In the genomic region with DNA sequence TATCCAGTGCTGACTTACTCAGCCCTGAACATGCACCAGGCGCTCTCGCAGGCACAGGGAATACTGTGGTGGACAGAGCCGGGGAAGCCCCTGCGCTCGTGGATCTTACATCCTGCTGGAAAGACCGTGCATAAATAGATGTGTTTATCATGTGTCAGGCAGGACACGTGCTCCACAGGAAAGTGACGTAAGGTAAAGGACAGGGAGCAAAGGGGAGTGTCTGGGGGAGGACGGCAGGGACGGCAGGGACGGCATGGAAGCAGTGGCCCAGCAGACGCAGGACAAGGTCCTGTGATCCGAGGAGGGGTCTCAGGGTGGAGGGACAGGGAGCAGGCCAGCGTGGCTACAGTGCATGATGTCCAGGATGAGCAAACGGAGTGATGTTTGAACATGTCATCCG, we compare ENCODE assay signal across 15 cellular contexts.
DNase-seq lines count a peak whose midpoint lies in the region; ATAC-seq, FAIRE-seq and TF ChIP-seq lines count a peak whose summit lies in the region.
"Had no signal": no experiment of that assay in that cellular context is flagged by ENCODE, and none has a peak within 500 bp of the region (broad histone marks: within the 10 kb centered on the region; RNA-seq: fewer than 3 reads in every experiment).

No MANE protein-coding gene starts in this region.

- TF ChIP-seq POLR2A in K562 (conservative IDR thresholded peaks at IDR 0.05), result no peak

- FAIRE-seq in K562 (lab: Jason Lieb, UNC), result no peak

- TF ChIP-seq CTCF in K562 (IDR thresholded peaks at IDR 0.05 in 2 of 3, conservative IDR thresholded peaks at IDR 0.05 in 1 of 3; ENCODE audit: insufficient read depth in 2 of 3, low read depth in 1 of 3, low read length in 3 of 3) (no peak), lung (IDR thresholded peaks at IDR 0.05; ENCODE audit: control extremely low read depth, extremely low read depth) (no peak), psoas muscle (IDR thresholded peaks at IDR 0.05) (no peak), CD14-positive monocyte (IDR thresholded peaks at IDR 0.05) (no peak), endodermal cell (conservative IDR thresholded peaks at IDR 0.05) (no peak)

- in situ Hi-C loops in K562 (cut with MboI), result no loop called here

- no peak overlapping the region for H3K9ac ChIP-seq in K562 (ENCODE audit: insufficient read depth in 1 of 2, low read depth in 2 of 2, low read length in 2 of 2)
- H3K9ac ChIP-seq in endodermal cell (ENCODE audit: extremely low read depth, low read length, poor library complexity, severe bottlenecking), result no peak overlapping the region

- H3K27ac ChIP-seq in K562 (ENCODE audit: extremely low read depth, low read depth, low read length), result no peak overlapping the region
- H3K27ac ChIP-seq in lung (ENCODE audit: low read depth in 1 of 2, low read length in 1 of 2), result no peak overlapping the region
- no peak overlapping the region for H3K27ac ChIP-seq in psoas muscle
- no peak overlapping the region for H3K27ac ChIP-seq in endodermal cell (ENCODE audit: low read depth, low read length)

- WGBS in K562 (ENCODE audit: insufficient coverage, low coverage, missing lambda C conversion rate), result 1% methylated on average over 16 of the region's 16 CpGs
- 47 to 53% methylated on average over 16 of the region's 16 CpGs for WGBS in lung, 2 donors
- 34 to 57% (median 52%) methylated on average over 16 of the region's 16 CpGs for WGBS in psoas muscle, 3 donors
- 89 to 94% methylated on average over 14 to 16 of the region's 16 CpGs for WGBS in endodermal cell (ENCODE audit: insufficient coverage in 1 of 2, insufficient read length in 1 of 2), 2 experiments

- H3K4me3 ChIP-seq in K562 (no peak overlapping the region), lung (no peak overlapping the region), psoas muscle (no peak overlapping the region), endodermal cell (ENCODE audit: low read length) (no peak overlapping the region)

- TF ChIP-seq RAD21 in K562 (CRISPR knock-in tag; conservative IDR thresholded peaks at IDR 0.05 in 1 of 2, IDR thresholded peaks at IDR 0.05 in 1 of 2), result no peak

- H3K4me1 Mint-ChIP-seq in CD14-positive monocyte (no peaks in the 10 kb centered on the region), endodermal cell (peaks cover 5% of the 10 kb centered on the region)

- no peak overlapping the region for H2AFZ ChIP-seq in K562 (ENCODE audit: low read depth, low read length)

- intact Hi-C loops in K562 (cut with micrococcal nuclease), result no loop called here
- intact Hi-C loops in psoas muscle (cut with DNase I), result no loop called here
- intact Hi-C loops in CD14-positive monocyte (cut with micrococcal nuclease), result no loop called here

- POLR2A ChIA-PET in K562 (lab: Yijun Ruan, JAX), result interaction anchor here (1.4 kb wide), 1 partner anchor 19 kb away, joined by 4 read pairs; no protein-coding TSS in a partner anchor

- H3K27ac Mint-ChIP-seq in CD14-positive monocyte (no peak overlapping the region), endodermal cell (no peak overlapping the region)

- H3K27me3 ChIP-seq in K562 (ENCODE audit: control insufficient read depth in 2 of 2, insufficient read depth in 2 of 2, low read length in 2 of 2) (peaks cover 67 to 78% of the 10 kb centered on the region in 2 experiments), lung (ENCODE audit: control insufficient read depth, insufficient read depth) (no peaks in the 10 kb centered on the region), psoas muscle (ENCODE audit: insufficient read depth in 3 of 3, low read length in 2 of 3) (no peaks in the 10 kb centered on the region), endodermal cell (ENCODE audit: control insufficient read depth, insufficient read depth, low read length, poor library complexity, severe bottlenecking) (no peaks in the 10 kb centered on the region)

- no peak for TF ChIP-seq EP300 in K562 (IDR thresholded peaks at IDR 0.05; ENCODE audit: low read length)

- H3K79me2 ChIP-seq in K562 (ENCODE audit: control insufficient read depth, insufficient read depth, low read length), result no peaks in the 10 kb centered on the region

- CTCF ChIA-PET in K562 (lab: Yijun Ruan, JAX; ENCODE audit: low intra/inter-chr PET ratio), result no interaction called here

- H3K4me2 ChIP-seq in K562 (ENCODE audit: insufficient read depth, low read length), result no peak overlapping the region

- peak; percentile 44 for DNase-seq in Daoy (ENCODE audit: low read depth)
- no peak for DNase-seq in K562 (ENCODE audit: extremely low read depth in 1 of 4, low spot score in 3 of 4)
- peak; percentile 15 for DNase-seq in lung (ENCODE audit: low spot score)
- peak in 1 of 2 donors; percentile 52 for DNase-seq in psoas muscle
- DNase-seq in CD14-positive monocyte (ENCODE audit: low spot score), result no peak
- no peak for DNase-seq in endodermal cell
- no peak for DNase-seq in amniotic stem cell (lab: John Stamatoyannopoulos, UW)
- DNase-seq: EL, IMR-90, NCI-H1930, NCI-H2171, NCI-H446 treated with DMSO at 0.1 percent for 48 hours, NCI-H748 treated with DMSO at 0.1 percent for 48 hours, PC-3 had no signal

- BruUV-seq in K562 (replicated peaks; lab: Mats Ljungman, UMichigan), result no TSS peak

- H4K20me1 ChIP-seq in K562 (replicated peaks; ENCODE audit: control insufficient read depth, insufficient read depth, low read length), result no peaks in the 10 kb centered on the region

- H3K9me3 Mint-ChIP-seq in CD14-positive monocyte (peaks cover 12 to 38% (median 25%) of the 10 kb centered on the region in 7 donors), endodermal cell (no peaks in the 10 kb centered on the region)

- H3K27me3 Mint-ChIP-seq in CD14-positive monocyte (ENCODE audit: low read depth in 3 of 3) (peaks cover 0 to 3% (median 1%) of the 10 kb centered on the region in 3 donors), endodermal cell (ENCODE audit: insufficient read depth) (no peaks in the 10 kb centered on the region)

- H3K36me3 Mint-ChIP-seq in CD14-positive monocyte, result no peaks in the 10 kb centered on the region
- no peaks in the 10 kb centered on the region for H3K36me3 Mint-ChIP-seq in endodermal cell (ENCODE audit: low read depth)

- H3K36me3 ChIP-seq in K562 (ENCODE audit: control insufficient read depth, insufficient read depth, low read length) (no peaks in the 10 kb centered on the region), lung (ENCODE audit: control insufficient read depth in 2 of 2, insufficient read depth in 2 of 2, low read length in 2 of 2) (no peaks in the 10 kb centered on the region), psoas muscle (ENCODE audit: insufficient read depth in 1 of 2, low read depth in 1 of 2) (no peaks in the 10 kb centered on the region), endodermal cell (ENCODE audit: control insufficient read depth, insufficient read depth, low read length) (no peaks in the 10 kb centered on the region)

- H3K4me1 ChIP-seq in K562 (replicated peaks in 1 of 2; ENCODE audit: control insufficient read depth in 2 of 2, insufficient read depth in 2 of 2, low read length in 2 of 2) (no peaks in the 10 kb centered on the region), lung (ENCODE audit: control insufficient read depth in 2 of 2, insufficient read depth in 2 of 2, low read length in 2 of 2) (no peaks in the 10 kb centered on the region), psoas muscle (no peaks in the 10 kb centered on the region), endodermal cell (ENCODE audit: control insufficient read depth, insufficient read depth, low read length) (no peaks in the 10 kb centered on the region)

- H3K4me3 Mint-ChIP-seq in CD14-positive monocyte (no peak overlapping the region), endodermal cell (no peak overlapping the region)

- H3K9me3 ChIP-seq in K562 (replicated peaks; ENCODE audit: control insufficient read depth, insufficient read depth, low read depth, low read length) (no peaks in the 10 kb centered on the region), lung (ENCODE audit: control insufficient read depth in 2 of 2, insufficient read depth in 1 of 2, low read length in 1 of 2) (peaks cover 0 to 3% of the 10 kb centered on the region in 2 donors), psoas muscle (no peaks in the 10 kb centered on the region), endodermal cell (ENCODE audit: control insufficient read depth, low read length) (no peaks in the 10 kb centered on the region)

- no peaks in the 10 kb centered on the region for H3K9me1 ChIP-seq in K562 (ENCODE audit: control insufficient read depth, insufficient read depth, low read length)

- peak; percentile 71 for ATAC-seq in K562
- no peak for ATAC-seq in lung (ENCODE audit: insufficient read depth, low FRiP score)
- ATAC-seq in psoas muscle, result peak; percentile 28 to 58 (median 51)
- ATAC-seq: HCT116, PC-3 had no signal

TF ChIP-seq in K562, 482 proteins besides CTCF, POLR2A, EP300 and RAD21 (continues in another document):
- TF ChIP-seq USF2 (CRISPR knock-in tag; IDR thresholded peaks at IDR 0.05) (peak; percentile 48), MAFF (IDR thresholded peaks at IDR 0.05; ENCODE audit: low read length) (no peak), USF1 (CRISPR knock-in tag; IDR thresholded peaks at IDR 0.05) (peak; percentile 71), ATF7 (IDR thresholded peaks at IDR 0.05) (peak; percentile 40; the same call in 1 of the 2 replicates), MNT (conservative IDR thresholded peaks at IDR 0.05) (peak; percentile 29 to 31; a peak in 1 of 4 replicates)

Comparison
In these comparisons a context has a peak if more than half of its experiments do, and no peak if none do; other contexts are left out.
1. DNase-seq: peak in Daoy (single experiment) and lung (single experiment); none in K562 (0 of 4), CD14-positive monocyte (single experiment), endodermal cell (single experiment) and amniotic stem cell (single experiment).